In the genomic region with DNA sequence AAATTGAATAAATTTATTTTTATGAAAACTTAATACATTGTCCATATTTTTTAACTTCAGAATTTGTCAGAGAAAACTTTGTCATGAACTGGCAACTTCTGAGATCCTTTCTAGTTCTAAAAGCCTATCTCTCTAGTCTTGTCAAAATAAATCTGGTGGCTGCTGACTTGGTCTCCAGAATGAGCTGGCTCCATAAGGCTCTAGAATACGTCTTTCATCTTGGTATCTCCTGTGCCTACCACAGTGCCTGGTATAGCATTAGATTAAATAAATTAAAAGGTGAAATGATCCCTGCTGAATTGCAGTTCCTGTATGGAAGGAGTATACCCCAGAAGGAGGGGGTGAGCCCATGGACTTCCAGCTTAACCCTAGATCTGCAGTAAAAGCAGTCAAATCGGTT, we compare ENCODE assay signal across 10 cellular contexts.
ATAC-seq and TF ChIP-seq lines count a peak whose summit lies in the region.
"Had no signal": no experiment of that assay in that cellular context is flagged by ENCODE, and none has a peak within 500 bp of the region (broad histone marks: within the 10 kb centered on the region; RNA-seq: fewer than 3 reads in every experiment).

No MANE protein-coding gene starts in this region.

- CTCF ChIA-PET in HEK293 (lab: Yijun Ruan, JAX): no interaction called here

- no peak overlapping the region for H3K27ac ChIP-seq in HEK293 (ENCODE audit: extremely low read depth, low read depth, low read length)
- H3K27ac ChIP-seq: 22Rv1; A549; BLaER1; BLaER1 treated with 17β-estradiol and CSF1 and Interleukin-3, amounts not matched to agents 10 nM and 100 nM; C4-2B had no signal

- no peak for ATAC-seq in GM18907 (IDR thresholded peaks at IDR 0.05; ENCODE audit: unreplicated experiment)
- ATAC-seq: A549; CD8-positive, alpha-beta T cell had no signal

- no peaks in the 10 kb centered on the region for H3K36me3 ChIP-seq in HEK293 (ENCODE audit: control insufficient read depth in 2 of 2, insufficient read depth in 1 of 2, low read length in 2 of 2)
- H3K36me3 ChIP-seq: BE2C; BLaER1; BLaER1 treated with 17β-estradiol and CSF1 and Interleukin-3, amounts not matched to agents 10 nM and 100 nM had no signal

- H3K4me1 ChIP-seq in HEK293 (ENCODE audit: control insufficient read depth, insufficient read depth, low read length): peaks cover 8% of the 10 kb centered on the region; the same call in 1 of the 2 replicates

- TF ChIP-seq CTCF in HEK293 (tag by site-specific recombination; IDR thresholded peaks at IDR 0.05): no peak

- no peaks in the 10 kb centered on the region for H3K9me3 ChIP-seq in HEK293 (ENCODE audit: control insufficient read depth, insufficient read depth, low read depth, low read length)
- H3K9me3 ChIP-seq: BE2C, Caco-2 had no signal

- no peak overlapping the region for H3K4me3 ChIP-seq in HEK293 (ENCODE audit: low read depth, low read length)
- H3K4me3 ChIP-seq: A549; BLaER1; BLaER1 treated with 17β-estradiol and CSF1 and Interleukin-3, amounts not matched to agents 10 nM and 100 nM had no signal

- POLR2A ChIA-PET in HEK293 (lab: Yijun Ruan, JAX): interaction anchor here (2.9 kb wide), 1 partner anchor 59 kb away, joined by 7 read pairs; the partner anchor contains the start of gene MLLT3

TF ChIP-seq in HEK293, 187 proteins besides CTCF, POLR2A, EP300 and RAD21:
- no peak for TF ChIP-seq TCF7L2 (IDR thresholded peaks at IDR 0.05; ENCODE audit: borderline replicate concordance, low read depth, low read length)
- TF ChIP-seq, protein P1, sequence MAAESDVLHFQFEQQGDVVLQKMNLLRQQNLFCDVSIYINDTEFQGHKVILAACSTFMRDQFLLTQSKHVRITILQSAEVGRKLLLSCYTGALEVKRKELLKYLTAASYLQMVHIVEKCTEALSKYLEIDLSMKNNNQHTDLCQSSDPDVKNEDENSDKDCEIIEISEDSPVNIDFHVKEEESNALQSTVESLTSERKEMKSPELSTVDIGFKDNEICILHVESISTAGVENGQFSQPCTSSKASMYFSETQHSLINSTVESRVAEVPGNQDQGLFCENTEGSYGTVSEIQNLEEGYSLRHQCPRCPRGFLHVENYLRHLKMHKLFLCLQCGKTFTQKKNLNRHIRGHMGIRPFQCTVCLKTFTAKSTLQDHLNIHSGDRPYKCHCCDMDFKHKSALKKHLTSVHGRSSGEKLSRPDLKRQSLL (tag by site-specific recombination; IDR thresholded peaks at IDR 0.05): peak; percentile 94
